In genomic region chr12:124792177-124792576, GRCh38 we compare ENCODE assay signal across 17 cellular contexts.
DNase-seq lines count a peak whose midpoint lies in the region; ATAC-seq and TF ChIP-seq lines count a peak whose summit lies in the region.
"Had no signal": no experiment of that assay in that cellular context is flagged by ENCODE, and none has a peak within 500 bp of the region (broad histone marks: within the 10 kb centered on the region; RNA-seq: fewer than 3 reads in every experiment).

No MANE protein-coding gene starts in this region.

- no peak overlapping the region for H3K4me3 Mint-ChIP-seq in natural killer cell treated with Interleukin-12 subunit alpha and Interleukin-12 subunit beta and Interleukin-15 and Interleukin-18, amount 100 ng/mL, for 72 hours
- H3K4me3 Mint-ChIP-seq in natural killer cell, result no peak overlapping the region
- H3K4me3 Mint-ChIP-seq: CD14-positive monocyte; CD4-positive, alpha-beta memory T cell; GM23338 had no signal

- H3K4me1 Mint-ChIP-seq in natural killer cell treated with Interleukin-12 subunit alpha and Interleukin-12 subunit beta and Interleukin-15 and Interleukin-18, amount 100 ng/mL, for 72 hours (ENCODE audit: low read depth in 2 of 2), result peaks cover 3 to 13% of the 10 kb centered on the region in 2 donors
- no peaks in the 10 kb centered on the region for H3K4me1 Mint-ChIP-seq in natural killer cell

- ATAC-seq in natural killer cell treated with Interleukin-12 subunit alpha and Interleukin-12 subunit beta and Interleukin-15 and Interleukin-18, amount 100 ng/mL, for 72 hours, result no peak
- ATAC-seq in natural killer cell (no peak), omental fat pad (ENCODE audit: low FRiP score) (no peak)

- H3K18ac ChIP-seq in neuronal stem cell (ENCODE audit: low read length), result peak overlapping the region; percentile 20

- TF ChIP-seq CTCF in natural killer cell (IDR thresholded peaks at IDR 0.05) (no peak), omental fat pad (IDR thresholded peaks at IDR 0.05) (no peak)

- H2BK120ac ChIP-seq in neuronal stem cell (ENCODE audit: low read depth, low read length), result no peak overlapping the region

- H3K27me3 ChIP-seq in layer of hippocampus (ENCODE audit: control insufficient read depth, insufficient read depth, low read length) (no peaks in the 10 kb centered on the region), neuronal stem cell (ENCODE audit: control insufficient read depth in 3 of 3, insufficient read depth in 3 of 3, low read depth in 1 of 3, low read length in 3 of 3) (no peaks in the 10 kb centered on the region)
- H3K27me3 ChIP-seq: BLaER1 had no signal

- H3K9me3 Mint-ChIP-seq in natural killer cell treated with Interleukin-12 subunit alpha and Interleukin-12 subunit beta and Interleukin-15 and Interleukin-18, amount 100 ng/mL, for 72 hours, result no peaks in the 10 kb centered on the region
- H3K9me3 Mint-ChIP-seq in natural killer cell, result no peaks in the 10 kb centered on the region
- H3K9me3 Mint-ChIP-seq: CD4-positive, alpha-beta memory T cell; GM23338 had no signal

- no peak overlapping the region for H3K4ac ChIP-seq in neuronal stem cell (ENCODE audit: low read length)

- H3K36me3 ChIP-seq in neuronal stem cell (replicated peaks in 1 of 2; ENCODE audit: control insufficient read depth in 2 of 2, insufficient read depth in 2 of 2, low read length in 2 of 2), result peaks cover 0 to 36% of the 10 kb centered on the region in 2 donors

- H4K8ac ChIP-seq in neuronal stem cell (ENCODE audit: low read depth, low read length), result no peak overlapping the region

- no peak overlapping the region for H2BK12ac ChIP-seq in neuronal stem cell (ENCODE audit: low read length)

- H3K23ac ChIP-seq in neuronal stem cell (ENCODE audit: low read depth, low read length, poor library complexity), result no peak overlapping the region

- H3K79me1 ChIP-seq in neuronal stem cell (ENCODE audit: low read depth, low read length), result no peaks in the 10 kb centered on the region

- H3K27ac Mint-ChIP-seq in natural killer cell treated with Interleukin-12 subunit alpha and Interleukin-12 subunit beta and Interleukin-15 and Interleukin-18, amount 100 ng/mL, for 72 hours, result no peak overlapping the region
- H3K27ac Mint-ChIP-seq in natural killer cell, result no peak overlapping the region
- H3K27ac Mint-ChIP-seq: CD14-positive monocyte; CD4-positive, alpha-beta memory T cell; GM23338 had no signal

- no peak overlapping the region for H2BK5ac ChIP-seq in neuronal stem cell (ENCODE audit: low read length)

- DNase-seq in natural killer cell treated with Interleukin-12 subunit alpha and Interleukin-12 subunit beta and Interleukin-15 and Interleukin-18, amount 100 ng/mL, for 72 hours (ENCODE audit: low spot score), result peak; percentile 34
- no peak for DNase-seq in natural killer cell
- DNase-seq in neuronal stem cell (ENCODE audit: low spot score), result no peak
- no peak for DNase-seq in omental fat pad (ENCODE audit: low spot score)
- no peak for DNase-seq in GF-D8 (lab: John Stamatoyannopoulos, UW)
- DNase-seq in globus pallidus (ENCODE audit: low spot score), result no peak
- DNase-seq in NCI-H2227 treated with DMSO at 0.1 percent for 48 hours (lab: John Stamatoyannopoulos, UW), result no peak
- DNase-seq: 8988T; CD4-positive, alpha-beta memory T cell; DMS153; DMS79; GDM1; HCEC 1CT had no signal

- peaks cover 8 to 9% of the 10 kb centered on the region in 2 donors for H3K4me1 ChIP-seq in neuronal stem cell (ENCODE audit: control insufficient read depth in 2 of 2, insufficient read depth in 1 of 2, low read depth in 1 of 2, low read length in 2 of 2)

- no peak overlapping the region for H3K4me2 ChIP-seq in neuronal stem cell (ENCODE audit: insufficient read depth, low read length, poor library complexity, severe bottlenecking)
- H3K4me2 ChIP-seq: BLaER1, GM23338 had no signal

- WGBS in neuronal stem cell (ENCODE audit: extremely low coverage in 2 of 2, insufficient read length in 2 of 2, insufficient replicate concordance in 1 of 2), 2 donors, result no CpG with 5 or more reads among the region's 13 CpGs

- intact Hi-C loops in natural killer cell (cut with micrococcal nuclease), result no loop called here

- no peak overlapping the region for H2AFZ ChIP-seq in neuronal stem cell (ENCODE audit: low read length)
- H2AFZ ChIP-seq: GM23338 had no signal

- no peak overlapping the region for H3K4me3 ChIP-seq in neuronal stem cell (ENCODE audit: low read length in 2 of 2)
- H3K4me3 ChIP-seq: BLaER1, GM23338 had no signal

- no peak overlapping the region for H3K9ac ChIP-seq in neuronal stem cell (ENCODE audit: low read depth, low read length, poor library complexity)
- H3K9ac ChIP-seq: BLaER1 had no signal

- no peaks in the 10 kb centered on the region for H3K27me3 Mint-ChIP-seq in natural killer cell treated with Interleukin-12 subunit alpha and Interleukin-12 subunit beta and Interleukin-15 and Interleukin-18, amount 100 ng/mL, for 72 hours
- H3K27me3 Mint-ChIP-seq in natural killer cell (ENCODE audit: low read depth in 2 of 2), result no peaks in the 10 kb centered on the region
- H3K27me3 Mint-ChIP-seq: CD4-positive, alpha-beta memory T cell had no signal

- H3K27ac ChIP-seq in layer of hippocampus (ENCODE audit: low read depth, low read length) (peak overlapping the region; percentile 62), neuronal stem cell (replicated peaks; ENCODE audit: low read length) (peak overlapping the region; percentile 7)
- H3K27ac ChIP-seq: BLaER1 had no signal

- H3K9me3 ChIP-seq in neuronal stem cell (replicated peaks in 1 of 2; ENCODE audit: control insufficient read depth in 2 of 2, insufficient read depth in 1 of 2, low read depth in 1 of 2, low read length in 2 of 2), result peaks cover 0 to 5% of the 10 kb centered on the region in 2 donors
- H3K9me3 ChIP-seq: BLaER1 had no signal

- H4K91ac ChIP-seq in neuronal stem cell (ENCODE audit: low read depth, low read length, poor library complexity), result no peak overlapping the region

- no peak overlapping the region for H3K14ac ChIP-seq in neuronal stem cell (ENCODE audit: low read length)

- no peak overlapping the region for H2AK5ac ChIP-seq in neuronal stem cell (ENCODE audit: low read depth, low read length)

- H2BK15ac ChIP-seq in neuronal stem cell (ENCODE audit: low read length), result no peak overlapping the region

- no peaks in the 10 kb centered on the region for H3K36me3 Mint-ChIP-seq in natural killer cell treated with Interleukin-12 subunit alpha and Interleukin-12 subunit beta and Interleukin-15 and Interleukin-18, amount 100 ng/mL, for 72 hours
- no peaks in the 10 kb centered on the region for H3K36me3 Mint-ChIP-seq in natural killer cell
- H3K36me3 Mint-ChIP-seq: CD4-positive, alpha-beta memory T cell had no signal
